13 cellular contexts compared by ENCODE assay signal in the genomic region with DNA sequence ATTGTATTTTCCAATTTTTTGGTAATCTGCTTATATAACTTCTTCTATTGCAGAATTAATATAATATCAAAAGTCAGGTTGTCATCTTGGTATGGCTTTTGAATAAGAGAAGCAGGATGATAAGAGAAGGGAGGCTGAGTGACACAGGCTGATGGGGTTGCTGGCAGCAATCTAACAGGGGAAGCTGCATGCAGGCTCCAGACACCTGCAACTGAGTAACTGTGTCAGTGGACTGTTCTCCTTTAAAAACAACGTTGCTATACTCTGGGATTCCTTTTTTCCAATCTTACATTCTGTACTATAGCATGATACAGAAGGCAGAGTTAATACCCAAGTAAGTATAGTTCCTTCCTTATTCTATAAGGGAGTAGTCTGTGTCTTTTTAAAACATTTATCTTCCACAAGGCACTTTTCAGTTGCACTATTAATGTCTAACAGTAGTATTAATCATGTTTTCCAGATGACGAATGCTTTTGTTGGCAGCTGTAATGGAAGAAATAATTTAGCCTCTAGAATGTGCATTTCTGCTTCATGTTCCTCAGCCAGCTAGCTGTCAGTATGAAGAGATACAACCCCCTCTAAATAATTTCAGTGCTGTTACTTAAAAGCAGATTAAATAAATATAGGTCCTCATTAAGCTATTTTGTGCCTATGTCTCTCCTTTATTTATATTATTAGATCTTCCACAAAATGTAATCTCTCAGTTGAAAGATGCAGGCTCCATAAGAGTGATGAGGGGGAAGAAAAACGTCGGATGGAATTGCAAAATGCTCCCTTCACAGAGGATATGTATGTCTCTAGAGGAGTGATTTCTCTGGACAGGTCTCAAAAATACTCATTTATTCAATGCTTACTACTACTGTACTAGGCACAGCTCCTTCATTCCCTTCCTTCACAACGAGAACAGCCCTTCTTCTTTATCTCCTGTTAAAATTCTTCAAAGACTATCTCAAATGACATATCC. TPM values are rescaled to one million over a fixed set of nuclear protein-coding genes. Genes with fewer than 3 reads are reported as not detected.
DNase-seq lines count a peak whose midpoint lies in the region; ATAC-seq and TF ChIP-seq lines count a peak whose summit lies in the region.
"Had no signal": no experiment of that assay in that cellular context is flagged by ENCODE, and none has a peak within 500 bp of the region (broad histone marks: within the 10 kb centered on the region; RNA-seq: fewer than 3 reads in every experiment).

No MANE protein-coding gene starts in this region.

- H3K4me1 ChIP-seq in ACC112 (ENCODE audit: control insufficient read depth, insufficient read depth, low read length, unreplicated experiment) (peaks cover 17% of the 10 kb centered on the region), esophagus muscularis mucosa (peaks cover 21 to 26% (median 22%) of the 10 kb centered on the region in 4 donors)

- peak; percentile 12 to 20 for DNase-seq in NCI-H446 (lab: John Stamatoyannopoulos, UW)
- no peak for DNase-seq in esophagus muscularis mucosa (ENCODE audit: extremely low spot score)
- no peak for DNase-seq in memory B cell (ENCODE audit: low spot score in 2 of 2)
- DNase-seq in activated T-cell treated with anti-CD3 and anti-CD28 coated beads, Interleukin-2, amount 50 U/mL, for 72 hours = no peak
- DNase-seq in anterior cingulate cortex (lab: John Stamatoyannopoulos, UW) = no peak
- DNase-seq: amygdala, glutamatergic neuron, NCI-H510A had no signal

- ATAC-seq in memory B cell (ENCODE audit: low read depth) (no peak), GM18505 (IDR thresholded peaks at IDR 0.05; ENCODE audit: unreplicated experiment) (no peak), GM18909 (IDR thresholded peaks at IDR 0.05; ENCODE audit: poor library complexity, unreplicated experiment) (no peak)
- ATAC-seq in activated T-cell treated with anti-CD3 and anti-CD28 coated beads, Interleukin-2, amount 50 U/mL, for 72 hours (replicated peaks in 1 of 2) = no peak
- ATAC-seq: natural killer cell treated with Interleukin-12 subunit alpha and Interleukin-12 subunit beta and Interleukin-15 and Interleukin-18, amount 100 ng/mL, for 72 hours had no signal

- no peak overlapping the region for H3K4me3 Mint-ChIP-seq in memory B cell
- H3K4me3 Mint-ChIP-seq in activated T-cell treated with anti-CD3 and anti-CD28 coated beads, Interleukin-2, amount 50 U/mL, for 72 hours = no peak overlapping the region
- H3K4me3 Mint-ChIP-seq: natural killer cell treated with Interleukin-12 subunit alpha and Interleukin-12 subunit beta and Interleukin-15 and Interleukin-18, amount 100 ng/mL, for 72 hours had no signal

- peaks cover 16% of the 10 kb centered on the region for H3K4me1 Mint-ChIP-seq in memory B cell
- peaks cover 15% of the 10 kb centered on the region for H3K4me1 Mint-ChIP-seq in activated T-cell treated with anti-CD3 and anti-CD28 coated beads, Interleukin-2, amount 50 U/mL, for 72 hours (ENCODE audit: low read depth)

- TF ChIP-seq CTCF in esophagus muscularis mucosa (IDR thresholded peaks at IDR 0.05) = no peak

- 16% methylated on average over 5 of the region's 5 CpGs for WGBS in esophagus muscularis mucosa

- no peak for TF ChIP-seq EP300 in esophagus muscularis mucosa (IDR thresholded peaks at IDR 0.05)

- no peaks in the 10 kb centered on the region for H3K9me3 Mint-ChIP-seq in memory B cell
- H3K9me3 Mint-ChIP-seq in activated T-cell treated with anti-CD3 and anti-CD28 coated beads, Interleukin-2, amount 50 U/mL, for 72 hours = no peaks in the 10 kb centered on the region
- H3K9me3 Mint-ChIP-seq: natural killer cell treated with Interleukin-12 subunit alpha and Interleukin-12 subunit beta and Interleukin-15 and Interleukin-18, amount 100 ng/mL, for 72 hours had no signal

- H3K9me3 ChIP-seq in esophagus muscularis mucosa = no peaks in the 10 kb centered on the region
- H3K9me3 ChIP-seq: BLaER1 had no signal

- intact Hi-C loops in esophagus muscularis mucosa (cut with DNase I) = no loop called here

- peak overlapping the region; percentile 77 for H3K27ac Mint-ChIP-seq in memory B cell
- H3K27ac Mint-ChIP-seq in activated T-cell treated with anti-CD3 and anti-CD28 coated beads, Interleukin-2, amount 50 U/mL, for 72 hours = no peak overlapping the region
- H3K27ac Mint-ChIP-seq: natural killer cell treated with Interleukin-12 subunit alpha and Interleukin-12 subunit beta and Interleukin-15 and Interleukin-18, amount 100 ng/mL, for 72 hours had no signal

- H3K36me3 Mint-ChIP-seq in memory B cell = peaks cover 34% of the 10 kb centered on the region
- H3K36me3 Mint-ChIP-seq in activated T-cell treated with anti-CD3 and anti-CD28 coated beads, Interleukin-2, amount 50 U/mL, for 72 hours (ENCODE audit: insufficient read depth in 2 of 2) = peaks cover 0 to 9% of the 10 kb centered on the region in 2 donors

- no peaks in the 10 kb centered on the region for H3K27me3 Mint-ChIP-seq in memory B cell
- H3K27me3 Mint-ChIP-seq in activated T-cell treated with anti-CD3 and anti-CD28 coated beads, Interleukin-2, amount 50 U/mL, for 72 hours (ENCODE audit: low read depth) = no peaks in the 10 kb centered on the region
- H3K27me3 Mint-ChIP-seq: natural killer cell treated with Interleukin-12 subunit alpha and Interleukin-12 subunit beta and Interleukin-15 and Interleukin-18, amount 100 ng/mL, for 72 hours had no signal

- H2AFZ ChIP-seq in ACC112 (ENCODE audit: low read length, unreplicated experiment) = no peak overlapping the region

- no peaks in the 10 kb centered on the region for H3K27me3 ChIP-seq in ACC112 (ENCODE audit: insufficient read depth, low read length)
- H3K27me3 ChIP-seq in esophagus muscularis mucosa = no peaks in the 10 kb centered on the region
- H3K27me3 ChIP-seq: BLaER1 had no signal

- H3K36me3 ChIP-seq in ACC112 (ENCODE audit: insufficient read depth, low read length) = no peaks in the 10 kb centered on the region
- peaks cover 3 to 8% (median 6%) of the 10 kb centered on the region in 4 donors for H3K36me3 ChIP-seq in esophagus muscularis mucosa

- no peaks in the 10 kb centered on the region for H3K79me2 ChIP-seq in ACC112 (ENCODE audit: control insufficient read depth, insufficient read depth, low read length, unreplicated experiment)

- peak overlapping the region; percentile 20 for H3K4me3 ChIP-seq in ACC112 (ENCODE audit: low read depth, low read length)
- H3K4me3 ChIP-seq in esophagus muscularis mucosa = no peak overlapping the region
- H3K4me3 ChIP-seq: BLaER1 had no signal

- TF ChIP-seq POLR2A in esophagus muscularis mucosa (IDR thresholded peaks at IDR 0.05; ENCODE audit: low read depth) (no peak), GM18505 (IDR thresholded peaks at IDR 0.05; ENCODE audit: borderline replicate concordance, extremely low read depth, insufficient read depth, insufficient read length) (no peak)

- H3K27ac ChIP-seq in ACC112 (ENCODE audit: low read depth, low read length) (peak overlapping the region; percentile 57), esophagus muscularis mucosa (replicated peaks in 1 of 4) (peak overlapping the region; percentile 3 to 47 (median 24))
- H3K27ac ChIP-seq: BLaER1 had no signal

RNA-seq across cellular contexts. Expression of gene ATG16L2, which starts 50.8 kb away (rescaled TPM):
- 10 to 100 TPM; 11.8 to 19.3 (median 18.2) TPM for total RNA-seq in esophagus muscularis mucosa
- total RNA-seq in activated T-cell treated with anti-CD3 and anti-CD28 coated beads, Interleukin-2, amount 50 U/mL, for 72 hours = 10 to 100 TPM; 55.8 to 56.0 TPM

Comparison
In these comparisons a context has a peak if more than half of its experiments do, and no peak if none do; other contexts are left out.
1. DNase-seq: peak in NCI-H446 (2 of 2); none in esophagus muscularis mucosa (single experiment), memory B cell (0 of 2), activated T-cell treated with anti-CD3 and anti-CD28 coated beads, Interleukin-2, amount 50 U/mL, for 72 hours (0 of 2) and anterior cingulate cortex (0 of 58).